ENCODE assay signal across 10 cellular contexts in the genomic region with DNA sequence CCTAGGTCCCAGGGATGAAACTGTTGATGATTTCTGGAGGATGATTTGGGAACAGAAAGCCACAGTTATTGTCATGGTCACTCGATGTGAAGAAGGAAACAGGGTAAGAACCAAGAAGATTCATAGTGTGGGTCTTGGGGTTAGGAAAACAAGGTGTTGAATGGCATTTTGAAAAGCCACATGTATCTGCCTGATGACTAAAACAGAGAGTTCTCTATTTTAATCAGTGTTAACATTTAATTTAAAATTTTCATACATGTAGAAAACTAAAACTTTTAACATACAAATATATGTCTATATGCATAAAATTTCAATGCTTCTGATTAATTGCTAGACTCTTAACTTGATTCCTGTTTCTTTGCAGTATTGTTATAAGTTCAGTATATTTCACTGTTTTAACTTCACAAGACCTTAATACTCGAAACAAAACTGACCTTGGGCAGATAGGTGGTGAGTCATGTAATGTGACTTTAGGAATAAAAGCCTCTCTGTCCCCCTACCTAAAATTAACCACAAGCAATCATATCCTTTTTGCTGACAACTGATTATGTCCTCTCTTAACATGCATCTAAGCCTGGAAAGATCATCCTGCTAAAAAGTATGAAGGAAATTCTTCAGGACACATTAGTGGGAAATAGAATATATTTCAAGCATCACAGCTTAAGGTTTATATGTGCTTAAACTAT.
DNase-seq lines count a peak whose midpoint lies in the region; ATAC-seq and TF ChIP-seq lines count a peak whose summit lies in the region.
"Had no signal": no experiment of that assay in that cellular context is flagged by ENCODE, and none has a peak within 500 bp of the region (broad histone marks: within the 10 kb centered on the region; RNA-seq: fewer than 3 reads in every experiment).

No MANE protein-coding gene starts in this region.

- DNase-seq in foreskin melanocyte (peak; percentile 44), NCI-H146 treated with DMSO at 0.1 percent for 48 hours (lab: John Stamatoyannopoulos, UW; ENCODE audit: unreplicated experiment) (no peak), mucosa of gallbladder (ENCODE audit: low spot score) (no peak), KG1 (lab: John Stamatoyannopoulos, UW) (no peak), RWPE1 (ENCODE audit: low spot score) (no peak)
- DNase-seq: activated CD4-positive, alpha-beta T cell treated with anti-CD3 and anti-CD28 coated beads for 4 hours; left colon had no signal

- H3K27ac ChIP-seq in RWPE1: no peak overlapping the region

- POLR2A ChIA-PET in RWPE1 (lab: Yijun Ruan, JAX; ENCODE audit: low non-redundant PET): no interaction called here

- CTCF ChIA-PET in RWPE1 (lab: Yijun Ruan, JAX): no interaction called here

- ATAC-seq in GM18861 (IDR thresholded peaks at IDR 0.05; ENCODE audit: unreplicated experiment): peak; percentile 84
- peak; percentile 86 for ATAC-seq in GM21576 (IDR thresholded peaks at IDR 0.05; ENCODE audit: unreplicated experiment)
- peak; percentile 76 for ATAC-seq in HG03457 (IDR thresholded peaks at IDR 0.05; ENCODE audit: unreplicated experiment)
- ATAC-seq: left colon had no signal

- TF ChIP-seq CTCF in RWPE1 (conservative IDR thresholded peaks at IDR 0.05; ENCODE audit: low read depth): no peak
